18 cellular contexts compared by ENCODE assay signal in genomic region chr1:110008971-110009565, GRCh38.
"Had no signal": no experiment of that assay in that cellular context is flagged by ENCODE, and none has a peak within 500 bp of the region (broad histone marks: within the 10 kb centered on the region; RNA-seq: fewer than 3 reads in every experiment).

No MANE protein-coding gene starts in this region.

- H3K36me3 ChIP-seq: uterus had no signal

- H3K27ac Mint-ChIP-seq: activated naive CD4-positive, alpha-beta T cell treated with anti-CD3 and anti-CD28 coated beads, Interleukin-2, amount 50 U/mL, for 24 hours had no signal

- H3K27me3 ChIP-seq: brain microvascular endothelial cell, heart right ventricle, sigmoid colon, testis, uterus had no signal

- ATAC-seq: heart right ventricle, left colon had no signal

- H3K27ac ChIP-seq: brain microvascular endothelial cell, heart right ventricle, sigmoid colon, testis, uterus had no signal

- H3K27me3 Mint-ChIP-seq: activated naive CD4-positive, alpha-beta T cell treated with anti-CD3 and anti-CD28 coated beads, Interleukin-2, amount 50 U/mL, for 24 hours; naive B cell had no signal

- H3K9me3 ChIP-seq: heart right ventricle, sigmoid colon, testis, uterus had no signal

- H3K4me3 Mint-ChIP-seq: activated naive CD4-positive, alpha-beta T cell treated with anti-CD3 and anti-CD28 coated beads, Interleukin-2, amount 50 U/mL, for 24 hours; naive B cell had no signal

- H3K9me3 Mint-ChIP-seq: activated naive CD4-positive, alpha-beta T cell treated with anti-CD3 and anti-CD28 coated beads, Interleukin-2, amount 50 U/mL, for 24 hours; naive B cell had no signal

- H3K4me3 ChIP-seq: heart right ventricle, sigmoid colon, testis, uterus had no signal

- DNase-seq: activated gamma-delta T cell treated with Interleukin-2 at 50 U/mL for 16 hours; activated T-cell treated with anti-CD3 and anti-CD28 coated beads, Interleukin-2, amount 50 U/mL, for 1 hour; brain microvascular endothelial cell; cerebellar nuclear complex; cortex of kidney; heart right ventricle; islet precursor cell; left colon; naive B cell; sigmoid colon; stimulated activated CD4-positive, alpha-beta T cell treated with anti-CD3 and anti-CD28 coated beads, Interleukin-2, amount 100 ng/mL, for 48 hours; stimulated activated CD8-positive, alpha-beta memory T cell treated with anti-CD3 and anti-CD28 coated beads, Interleukin-4, amount 100 ng/mL, for 48 hours; stimulated activated naive CD4-positive, alpha-beta T cell; T-helper 9 cell; testis; trophoblast cell; uterus had no signal
